In the genomic region with DNA sequence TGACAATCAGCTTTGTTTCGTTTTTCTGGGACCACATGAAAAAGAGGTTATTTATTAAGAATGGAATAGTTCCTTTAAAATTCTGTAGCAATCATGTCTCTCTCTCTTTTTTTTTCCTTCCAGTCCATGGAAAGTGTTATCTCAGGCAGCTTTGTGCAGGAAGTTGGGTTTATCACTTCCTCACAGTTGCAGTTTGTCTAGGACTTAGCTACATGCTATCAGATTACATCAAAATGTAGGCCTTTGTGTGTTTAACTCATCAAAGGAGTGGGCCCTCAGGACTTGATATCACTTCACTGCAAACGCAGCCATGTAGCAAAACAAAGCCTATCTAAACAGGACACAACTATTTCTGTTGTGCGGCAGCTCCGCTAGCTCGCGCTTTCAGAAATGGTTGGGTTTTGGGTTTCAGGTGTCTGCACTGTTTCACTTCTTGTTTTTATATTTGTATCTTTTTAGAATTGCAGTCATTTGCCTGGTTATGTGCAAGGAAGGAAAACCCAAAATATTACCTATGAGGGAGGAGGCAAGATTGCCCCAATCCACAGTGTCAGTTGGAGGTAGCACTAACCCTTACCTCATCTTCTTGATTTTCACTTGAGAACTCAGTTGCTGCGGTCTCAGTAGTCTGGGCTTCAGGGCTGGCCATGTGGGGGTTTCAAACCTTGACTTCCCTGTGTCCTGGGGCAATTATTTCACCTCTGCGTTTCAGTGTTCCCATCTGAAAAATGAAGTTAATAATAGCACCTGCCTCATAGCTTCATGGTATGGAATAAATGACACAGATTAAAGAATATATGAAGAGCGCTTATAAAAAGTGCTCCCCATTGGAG, we compare ENCODE assay signal across 1 cellular context.
TF ChIP-seq lines count a peak whose summit lies in the region.

No MANE protein-coding gene starts in this region.

TF ChIP-seq in HepG2, 621 proteins besides CTCF, POLR2A, EP300 and RAD21 (continued from another document and continues in another):
- TF ChIP-seq, protein P1, sequence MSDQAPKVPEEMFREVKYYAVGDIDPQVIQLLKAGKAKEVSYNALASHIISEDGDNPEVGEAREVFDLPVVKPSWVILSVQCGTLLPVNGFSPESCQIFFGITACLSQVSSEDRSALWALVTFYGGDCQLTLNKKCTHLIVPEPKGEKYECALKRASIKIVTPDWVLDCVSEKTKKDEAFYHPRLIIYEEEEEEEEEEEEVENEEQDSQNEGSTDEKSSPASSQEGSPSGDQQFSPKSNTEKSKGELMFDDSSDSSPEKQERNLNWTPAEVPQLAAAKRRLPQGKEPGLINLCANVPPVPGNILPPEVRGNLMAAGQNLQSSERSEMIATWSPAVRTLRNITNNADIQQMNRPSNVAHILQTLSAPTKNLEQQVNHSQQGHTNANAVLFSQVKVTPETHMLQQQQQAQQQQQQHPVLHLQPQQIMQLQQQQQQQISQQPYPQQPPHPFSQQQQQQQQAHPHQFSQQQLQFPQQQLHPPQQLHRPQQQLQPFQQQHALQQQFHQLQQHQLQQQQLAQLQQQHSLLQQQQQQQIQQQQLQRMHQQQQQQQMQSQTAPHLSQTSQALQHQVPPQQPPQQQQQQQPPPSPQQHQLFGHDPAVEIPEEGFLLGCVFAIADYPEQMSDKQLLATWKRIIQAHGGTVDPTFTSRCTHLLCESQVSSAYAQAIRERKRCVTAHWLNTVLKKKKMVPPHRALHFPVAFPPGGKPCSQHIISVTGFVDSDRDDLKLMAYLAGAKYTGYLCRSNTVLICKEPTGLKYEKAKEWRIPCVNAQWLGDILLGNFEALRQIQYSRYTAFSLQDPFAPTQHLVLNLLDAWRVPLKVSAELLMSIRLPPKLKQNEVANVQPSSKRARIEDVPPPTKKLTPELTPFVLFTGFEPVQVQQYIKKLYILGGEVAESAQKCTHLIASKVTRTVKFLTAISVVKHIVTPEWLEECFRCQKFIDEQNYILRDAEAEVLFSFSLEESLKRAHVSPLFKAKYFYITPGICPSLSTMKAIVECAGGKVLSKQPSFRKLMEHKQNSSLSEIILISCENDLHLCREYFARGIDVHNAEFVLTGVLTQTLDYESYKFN (CRISPR knock-in tag; conservative IDR thresholded peaks at IDR 0.05): peak; percentile 79
- TF ChIP-seq RBM22 (optimal IDR thresholded peaks at IDR 0.05; ENCODE audit: low read length): no peak
- TF ChIP-seq ZEB1 (IDR thresholded peaks at IDR 0.05; ENCODE audit: insufficient replicate concordance, low read depth): no peak
- TF ChIP-seq, protein P2, sequence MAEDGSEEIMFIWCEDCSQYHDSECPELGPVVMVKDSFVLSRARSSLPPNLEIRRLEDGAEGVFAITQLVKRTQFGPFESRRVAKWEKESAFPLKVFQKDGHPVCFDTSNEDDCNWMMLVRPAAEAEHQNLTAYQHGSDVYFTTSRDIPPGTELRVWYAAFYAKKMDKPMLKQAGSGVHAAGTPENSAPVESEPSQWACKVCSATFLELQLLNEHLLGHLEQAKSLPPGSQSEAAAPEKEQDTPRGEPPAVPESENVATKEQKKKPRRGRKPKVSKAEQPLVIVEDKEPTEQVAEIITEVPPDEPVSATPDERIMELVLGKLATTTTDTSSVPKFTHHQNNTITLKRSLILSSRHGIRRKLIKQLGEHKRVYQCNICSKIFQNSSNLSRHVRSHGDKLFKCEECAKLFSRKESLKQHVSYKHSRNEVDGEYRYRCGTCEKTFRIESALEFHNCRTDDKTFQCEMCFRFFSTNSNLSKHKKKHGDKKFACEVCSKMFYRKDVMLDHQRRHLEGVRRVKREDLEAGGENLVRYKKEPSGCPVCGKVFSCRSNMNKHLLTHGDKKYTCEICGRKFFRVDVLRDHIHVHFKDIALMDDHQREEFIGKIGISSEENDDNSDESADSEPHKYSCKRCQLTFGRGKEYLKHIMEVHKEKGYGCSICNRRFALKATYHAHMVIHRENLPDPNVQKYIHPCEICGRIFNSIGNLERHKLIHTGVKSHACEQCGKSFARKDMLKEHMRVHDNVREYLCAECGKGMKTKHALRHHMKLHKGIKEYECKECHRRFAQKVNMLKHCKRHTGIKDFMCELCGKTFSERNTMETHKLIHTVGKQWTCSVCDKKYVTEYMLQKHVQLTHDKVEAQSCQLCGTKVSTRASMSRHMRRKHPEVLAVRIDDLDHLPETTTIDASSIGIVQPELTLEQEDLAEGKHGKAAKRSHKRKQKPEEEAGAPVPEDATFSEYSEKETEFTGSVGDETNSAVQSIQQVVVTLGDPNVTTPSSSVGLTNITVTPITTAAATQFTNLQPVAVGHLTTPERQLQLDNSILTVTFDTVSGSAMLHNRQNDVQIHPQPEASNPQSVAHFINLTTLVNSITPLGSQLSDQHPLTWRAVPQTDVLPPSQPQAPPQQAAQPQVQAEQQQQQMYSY (CRISPR knock-in tag; IDR thresholded peaks at IDR 0.05): no peak
- peak; percentile 93 for TF ChIP-seq GATA4 (IDR thresholded peaks at IDR 0.05; ENCODE audit: borderline replicate concordance, low read depth)
- TF ChIP-seq ZSCAN20 (CRISPR knock-in tag; IDR thresholded peaks at IDR 0.05; ENCODE audit: borderline replicate concordance): no peak
- peak; percentile 42 for TF ChIP-seq ELF1 (CRISPR knock-in tag; IDR thresholded peaks at IDR 0.05)
- peak; percentile 59; the same call in 1 of the 2 replicates for TF ChIP-seq ZNF12 (CRISPR knock-in tag; IDR thresholded peaks at IDR 0.05)
- TF ChIP-seq, protein P3, sequence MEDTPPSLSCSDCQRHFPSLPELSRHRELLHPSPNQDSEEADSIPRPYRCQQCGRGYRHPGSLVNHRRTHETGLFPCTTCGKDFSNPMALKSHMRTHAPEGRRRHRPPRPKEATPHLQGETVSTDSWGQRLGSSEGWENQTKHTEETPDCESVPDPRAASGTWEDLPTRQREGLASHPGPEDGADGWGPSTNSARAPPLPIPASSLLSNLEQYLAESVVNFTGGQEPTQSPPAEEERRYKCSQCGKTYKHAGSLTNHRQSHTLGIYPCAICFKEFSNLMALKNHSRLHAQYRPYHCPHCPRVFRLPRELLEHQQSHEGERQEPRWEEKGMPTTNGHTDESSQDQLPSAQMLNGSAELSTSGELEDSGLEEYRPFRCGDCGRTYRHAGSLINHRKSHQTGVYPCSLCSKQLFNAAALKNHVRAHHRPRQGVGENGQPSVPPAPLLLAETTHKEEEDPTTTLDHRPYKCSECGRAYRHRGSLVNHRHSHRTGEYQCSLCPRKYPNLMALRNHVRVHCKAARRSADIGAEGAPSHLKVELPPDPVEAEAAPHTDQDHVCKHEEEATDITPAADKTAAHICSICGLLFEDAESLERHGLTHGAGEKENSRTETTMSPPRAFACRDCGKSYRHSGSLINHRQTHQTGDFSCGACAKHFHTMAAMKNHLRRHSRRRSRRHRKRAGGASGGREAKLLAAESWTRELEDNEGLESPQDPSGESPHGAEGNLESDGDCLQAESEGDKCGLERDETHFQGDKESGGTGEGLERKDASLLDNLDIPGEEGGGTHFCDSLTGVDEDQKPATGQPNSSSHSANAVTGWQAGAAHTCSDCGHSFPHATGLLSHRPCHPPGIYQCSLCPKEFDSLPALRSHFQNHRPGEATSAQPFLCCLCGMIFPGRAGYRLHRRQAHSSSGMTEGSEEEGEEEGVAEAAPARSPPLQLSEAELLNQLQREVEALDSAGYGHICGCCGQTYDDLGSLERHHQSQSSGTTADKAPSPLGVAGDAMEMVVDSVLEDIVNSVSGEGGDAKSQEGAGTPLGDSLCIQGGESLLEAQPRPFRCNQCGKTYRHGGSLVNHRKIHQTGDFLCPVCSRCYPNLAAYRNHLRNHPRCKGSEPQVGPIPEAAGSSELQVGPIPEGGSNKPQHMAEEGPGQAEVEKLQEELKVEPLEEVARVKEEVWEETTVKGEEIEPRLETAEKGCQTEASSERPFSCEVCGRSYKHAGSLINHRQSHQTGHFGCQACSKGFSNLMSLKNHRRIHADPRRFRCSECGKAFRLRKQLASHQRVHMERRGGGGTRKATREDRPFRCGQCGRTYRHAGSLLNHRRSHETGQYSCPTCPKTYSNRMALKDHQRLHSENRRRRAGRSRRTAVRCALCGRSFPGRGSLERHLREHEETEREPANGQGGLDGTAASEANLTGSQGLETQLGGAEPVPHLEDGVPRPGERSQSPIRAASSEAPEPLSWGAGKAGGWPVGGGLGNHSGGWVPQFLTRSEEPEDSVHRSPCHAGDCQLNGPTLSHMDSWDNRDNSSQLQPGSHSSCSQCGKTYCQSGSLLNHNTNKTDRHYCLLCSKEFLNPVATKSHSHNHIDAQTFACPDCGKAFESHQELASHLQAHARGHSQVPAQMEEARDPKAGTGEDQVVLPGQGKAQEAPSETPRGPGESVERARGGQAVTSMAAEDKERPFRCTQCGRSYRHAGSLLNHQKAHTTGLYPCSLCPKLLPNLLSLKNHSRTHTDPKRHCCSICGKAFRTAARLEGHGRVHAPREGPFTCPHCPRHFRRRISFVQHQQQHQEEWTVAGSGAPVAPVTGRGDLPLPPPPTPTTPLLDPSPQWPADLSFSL (CRISPR knock-in tag; IDR thresholded peaks at IDR 0.05): 0 out of 2 replicates have a peak, but pooled peaks have one; percentile 52
- TF ChIP-seq TBX2 (CRISPR knock-in tag; IDR thresholded peaks at IDR 0.05; ENCODE audit: borderline replicate concordance): peak; percentile 87
- 0 out of 2 replicates have a peak, but pooled peaks have one; percentile 23 for TF ChIP-seq ZNF772 (CRISPR knock-in tag; IDR thresholded peaks at IDR 0.05)
- peak; percentile 73 for TF ChIP-seq GATAD2A (CRISPR knock-in tag; IDR thresholded peaks at IDR 0.05)
- TF ChIP-seq, protein P4, sequence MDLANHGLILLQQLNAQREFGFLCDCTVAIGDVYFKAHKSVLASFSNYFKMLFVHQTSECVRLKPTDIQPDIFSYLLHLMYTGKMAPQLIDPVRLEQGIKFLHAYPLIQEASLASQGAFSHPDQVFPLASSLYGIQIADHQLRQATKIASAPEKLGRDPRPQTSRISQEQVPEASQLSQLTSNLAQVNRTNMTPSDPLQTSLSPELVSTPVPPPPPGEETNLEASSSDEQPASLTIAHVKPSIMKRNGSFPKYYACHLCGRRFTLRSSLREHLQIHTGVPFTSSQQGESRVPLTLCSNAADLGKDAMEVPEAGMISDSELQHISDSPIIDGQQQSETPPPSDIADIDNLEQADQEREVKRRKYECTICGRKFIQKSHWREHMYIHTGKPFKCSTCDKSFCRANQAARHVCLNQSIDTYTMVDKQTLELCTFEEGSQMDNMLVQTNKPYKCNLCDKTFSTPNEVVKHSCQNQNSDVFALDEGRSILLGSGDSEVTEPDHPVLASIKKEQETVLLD (CRISPR knock-in tag; IDR thresholded peaks at IDR 0.05; ENCODE audit: low read depth): no peak
- TF ChIP-seq NR2F6 (IDR thresholded peaks at IDR 0.05): peak; percentile 61
- peak; percentile 72; the same call in 1 of the 2 replicates for TF ChIP-seq NR2F6 (CRISPR knock-in tag; IDR thresholded peaks at IDR 0.05)
- TF ChIP-seq, protein P5, sequence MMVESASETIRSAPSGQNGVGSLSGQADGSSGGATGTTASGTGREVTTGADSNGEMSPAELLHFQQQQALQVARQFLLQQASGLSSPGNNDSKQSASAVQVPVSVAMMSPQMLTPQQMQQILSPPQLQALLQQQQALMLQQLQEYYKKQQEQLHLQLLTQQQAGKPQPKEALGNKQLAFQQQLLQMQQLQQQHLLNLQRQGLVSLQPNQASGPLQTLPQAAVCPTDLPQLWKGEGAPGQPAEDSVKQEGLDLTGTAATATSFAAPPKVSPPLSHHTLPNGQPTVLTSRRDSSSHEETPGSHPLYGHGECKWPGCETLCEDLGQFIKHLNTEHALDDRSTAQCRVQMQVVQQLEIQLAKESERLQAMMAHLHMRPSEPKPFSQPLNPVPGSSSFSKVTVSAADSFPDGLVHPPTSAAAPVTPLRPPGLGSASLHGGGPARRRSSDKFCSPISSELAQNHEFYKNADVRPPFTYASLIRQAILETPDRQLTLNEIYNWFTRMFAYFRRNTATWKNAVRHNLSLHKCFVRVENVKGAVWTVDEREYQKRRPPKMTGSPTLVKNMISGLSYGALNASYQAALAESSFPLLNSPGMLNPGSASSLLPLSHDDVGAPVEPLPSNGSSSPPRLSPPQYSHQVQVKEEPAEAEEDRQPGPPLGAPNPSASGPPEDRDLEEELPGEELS (CRISPR knock-in tag; IDR thresholded peaks at IDR 0.05): peak; percentile 93
- TF ChIP-seq IRF2 (CRISPR knock-in tag; IDR thresholded peaks at IDR 0.05): 0 out of 2 replicates have a peak, but pooled peaks have one; percentile 66
- TF ChIP-seq ETV6 (CRISPR knock-in tag; conservative IDR thresholded peaks at IDR 0.05): peak; percentile 87; the same call in 1 of the 2 replicates
- TF ChIP-seq SOX6 (IDR thresholded peaks at IDR 0.05): no peak
- TF ChIP-seq SOX6 (CRISPR knock-in tag; IDR thresholded peaks at IDR 0.05): peak; percentile 90
- TF ChIP-seq, protein P6, sequence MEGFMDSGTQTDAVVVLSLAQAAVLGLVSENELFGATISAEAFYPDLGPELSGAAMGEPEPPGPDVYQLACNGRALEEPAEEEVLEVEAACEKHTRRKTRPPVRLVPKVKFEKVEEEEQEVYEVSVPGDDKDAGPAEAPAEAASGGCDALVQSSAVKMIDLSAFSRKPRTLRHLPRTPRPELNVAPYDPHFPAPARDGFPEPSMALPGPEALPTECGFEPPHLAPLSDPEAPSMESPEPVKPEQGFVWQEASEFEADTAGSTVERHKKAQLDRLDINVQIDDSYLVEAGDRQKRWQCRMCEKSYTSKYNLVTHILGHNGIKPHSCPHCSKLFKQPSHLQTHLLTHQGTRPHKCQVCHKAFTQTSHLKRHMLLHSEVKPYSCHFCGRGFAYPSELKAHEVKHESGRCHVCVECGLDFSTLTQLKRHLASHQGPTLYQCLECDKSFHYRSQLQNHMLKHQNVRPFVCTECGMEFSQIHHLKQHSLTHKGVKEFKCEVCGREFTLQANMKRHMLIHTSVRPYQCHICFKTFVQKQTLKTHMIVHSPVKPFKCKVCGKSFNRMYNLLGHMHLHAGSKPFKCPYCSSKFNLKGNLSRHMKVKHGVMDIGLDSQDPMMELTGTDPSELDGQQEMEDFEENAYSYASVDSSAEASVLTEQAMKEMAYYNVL (CRISPR knock-in tag; IDR thresholded peaks at IDR 0.05; ENCODE audit: borderline replicate concordance): peak; percentile 71; the same call in 1 of the 2 replicates
- peak; percentile 34; the same call in 1 of the 2 replicates for TF ChIP-seq ZNF501 (CRISPR knock-in tag; IDR thresholded peaks at IDR 0.05)
- TF ChIP-seq HMG20B (CRISPR knock-in tag; conservative IDR thresholded peaks at IDR 0.05): peak; percentile 94
- 0 out of 2 replicates have a peak, but pooled peaks have one; percentile 65 for TF ChIP-seq ZNF292 (CRISPR knock-in tag; IDR thresholded peaks at IDR 0.05; ENCODE audit: borderline replicate concordance, low read depth)
